Comparison of ENCODE assay signal across 8 cellular contexts in the genomic region with DNA sequence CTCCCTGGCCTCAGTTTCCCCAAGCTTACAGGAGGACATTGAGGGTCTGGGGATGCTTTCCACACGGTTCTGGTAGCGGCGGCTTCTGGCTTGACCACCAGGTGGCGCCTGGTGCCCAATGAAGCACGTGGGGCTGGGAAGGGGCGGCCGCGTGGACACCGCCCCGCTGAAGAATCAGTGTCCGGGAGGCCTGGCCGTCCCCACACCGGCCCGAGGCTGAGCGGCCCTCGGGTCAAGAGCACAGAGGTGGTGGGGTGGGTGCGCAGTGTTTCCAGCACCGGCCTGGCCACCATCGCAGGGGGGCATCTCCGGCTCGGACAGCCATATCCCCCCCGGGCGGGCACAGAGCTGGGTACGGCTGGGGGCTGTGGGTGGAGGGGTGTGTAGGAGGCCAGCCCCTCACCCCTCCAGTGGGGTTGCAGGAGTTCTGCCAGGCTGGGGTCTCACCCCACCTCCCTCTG. TPM values are rescaled to one million over a fixed set of nuclear protein-coding genes. Genes with fewer than 3 reads are reported as not detected.
DNase-seq lines count a peak whose midpoint lies in the region; ATAC-seq, FAIRE-seq and TF ChIP-seq lines count a peak whose summit lies in the region.

No MANE protein-coding gene starts in this region.

- no peaks in the 10 kb centered on the region for H4K20me1 ChIP-seq in K562 (replicated peaks; ENCODE audit: control insufficient read depth, insufficient read depth, low read length)

- no peaks in the 10 kb centered on the region for H3K9me1 ChIP-seq in K562 (ENCODE audit: control insufficient read depth, insufficient read depth, low read length)

- TF ChIP-seq CTCF in K562 (IDR thresholded peaks at IDR 0.05 in 2 of 3, conservative IDR thresholded peaks at IDR 0.05 in 1 of 3; ENCODE audit: insufficient read depth in 2 of 3, low read depth in 1 of 3, low read length in 3 of 3), result peak; percentile 81 to 84 (median 83)

- TF ChIP-seq RAD21 in K562 (CRISPR knock-in tag; conservative IDR thresholded peaks at IDR 0.05 in 1 of 2, IDR thresholded peaks at IDR 0.05 in 1 of 2), result peak; percentile 68 to 90

- no peaks in the 10 kb centered on the region for H3K9me3 ChIP-seq in K562 (replicated peaks; ENCODE audit: control insufficient read depth, insufficient read depth, low read depth, low read length)

- BruUV-seq in K562 (replicated peaks; lab: Mats Ljungman, UMichigan), result no TSS peak

- DNase-seq in COR-L47 (lab: John Stamatoyannopoulos, UW), result peak; percentile 51
- DNase-seq in KBM-7, result peak; percentile 68
- DNase-seq in UCSD-AML1 (lab: John Stamatoyannopoulos, UW; ENCODE audit: unreplicated experiment), result peak; percentile 65
- DNase-seq in K562 (ENCODE audit: extremely low read depth in 1 of 4, low spot score in 3 of 4), result peak; percentile 80 to 86 (median 82)
- peak; percentile 90 for DNase-seq in iPS-NIHi7 (ENCODE audit: extremely low spot score)
- DNase-seq in stimulated activated CD4-positive, alpha-beta T cell treated with anti-CD3 and anti-CD28 coated beads, Interleukin-1b, Interleukin-23, amount 100 ng/mL, for 1 hour (ENCODE audit: low read depth in 2 of 2), result peak; percentile 41 to 61
- no peak for DNase-seq in DMS79 (lab: John Stamatoyannopoulos, UW)

- FAIRE-seq in K562 (lab: Jason Lieb, UNC), result peak; percentile 54

- H2AFZ ChIP-seq in K562 (ENCODE audit: low read depth, low read length), result peak overlapping the region; percentile 80

- peak overlapping the region in 1 of 2 experiments; percentile 45; a peak in 1 of 4 replicates for H3K9ac ChIP-seq in K562 (ENCODE audit: insufficient read depth in 1 of 2, low read depth in 2 of 2, low read length in 2 of 2)

- no peaks in the 10 kb centered on the region for H3K79me2 ChIP-seq in K562 (ENCODE audit: control insufficient read depth, insufficient read depth, low read length)

- CTCF ChIA-PET in K562 (lab: Yijun Ruan, JAX; ENCODE audit: low intra/inter-chr PET ratio), result interaction anchor here (0.6 to 3.4 kb wide), 6 partner anchors 128 to 407 kb away, joined by 3 to 40 read pairs (median 4); no protein-coding TSS in a partner anchor

- no peaks in the 10 kb centered on the region for H3K27me3 ChIP-seq in K562 (ENCODE audit: control insufficient read depth in 2 of 2, insufficient read depth in 2 of 2, low read length in 2 of 2)

- TF ChIP-seq EP300 in K562 (IDR thresholded peaks at IDR 0.05; ENCODE audit: low read length), result no peak

- 27% methylated on average over 8 of the region's 24 CpGs for WGBS in K562 (ENCODE audit: insufficient coverage, low coverage, missing lambda C conversion rate)

- H3K36me3 ChIP-seq in K562 (ENCODE audit: control insufficient read depth, insufficient read depth, low read length), result no peaks in the 10 kb centered on the region

- in situ Hi-C loops in KBM-7 (cut with MboI; ENCODE audit: low pct_unique_long_range_greater_than_20kb, low sequenced_read_pairs) (loop anchor here (10.0 kb wide), 1 partner anchor 548 kb away; no protein-coding TSS in a partner anchor), K562 (cut with MboI) (loop anchor here (5.0 to 10.0 kb wide), 2 partner anchors 190 to 422 kb away; no protein-coding TSS in a partner anchor)

- H3K4me2 ChIP-seq in K562 (ENCODE audit: insufficient read depth, low read length), result no peak overlapping the region

- H3K27ac ChIP-seq in K562 (ENCODE audit: extremely low read depth, low read depth, low read length), result no peak overlapping the region

- no peak for TF ChIP-seq POLR2A in K562 (conservative IDR thresholded peaks at IDR 0.05)

- intact Hi-C loops in K562 (cut with micrococcal nuclease), result loop anchor here (1.0 to 5.0 kb wide), 2 partner anchors 192 to 420 kb away; no protein-coding TSS in a partner anchor

- H3K4me1 ChIP-seq in K562 (replicated peaks in 1 of 2; ENCODE audit: control insufficient read depth in 2 of 2, insufficient read depth in 2 of 2, low read length in 2 of 2), result peaks cover 0 to 56% of the 10 kb centered on the region in 2 experiments; a peak in 3 of 5 replicates

- POLR2A ChIA-PET in K562 (lab: Yijun Ruan, JAX), result no interaction called here

- no peak overlapping the region for H3K4me3 ChIP-seq in K562

- ATAC-seq in K562, result peak; percentile 90
- ATAC-seq in GM18907 (IDR thresholded peaks at IDR 0.05; ENCODE audit: unreplicated experiment), result no peak

TF ChIP-seq in K562, 482 proteins besides CTCF, POLR2A, EP300 and RAD21 (continues in another document):
- TF ChIP-seq RBM25 (IDR thresholded peaks at IDR 0.05; ENCODE audit: low read depth, low read length, severe bottlenecking), result no peak
- TF ChIP-seq ZBTB7A (IDR thresholded peaks at IDR 0.05; ENCODE audit: borderline replicate concordance, control insufficient read depth, low read depth, low read length), result 0 out of 2 replicates have a peak, but pooled peaks have one; percentile 45
- no peak for TF ChIP-seq RHOXF2B (CRISPR knock-in tag; conservative IDR thresholded peaks at IDR 0.05)
- TF ChIP-seq CBX8 (IDR thresholded peaks at IDR 0.05; ENCODE audit: borderline replicate concordance, extremely low read depth, low read depth, low read length, poor library complexity, severe bottlenecking), result no peak
- TF ChIP-seq, protein P1, sequence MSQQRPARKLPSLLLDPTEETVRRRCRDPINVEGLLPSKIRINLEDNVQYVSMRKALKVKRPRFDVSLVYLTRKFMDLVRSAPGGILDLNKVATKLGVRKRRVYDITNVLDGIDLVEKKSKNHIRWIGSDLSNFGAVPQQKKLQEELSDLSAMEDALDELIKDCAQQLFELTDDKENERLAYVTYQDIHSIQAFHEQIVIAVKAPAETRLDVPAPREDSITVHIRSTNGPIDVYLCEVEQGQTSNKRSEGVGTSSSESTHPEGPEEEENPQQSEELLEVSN (IDR thresholded peaks at IDR 0.05; ENCODE audit: borderline replicate concordance in 1 of 2, extremely low read depth in 1 of 2, insufficient read depth in 1 of 2, insufficient read length in 1 of 2, low read depth in 1 of 2, low read length in 1 of 2, poor library complexity in 1 of 2, severe bottlenecking in 1 of 2), result peak; percentile 30 to 56
- TF ChIP-seq, protein P2, sequence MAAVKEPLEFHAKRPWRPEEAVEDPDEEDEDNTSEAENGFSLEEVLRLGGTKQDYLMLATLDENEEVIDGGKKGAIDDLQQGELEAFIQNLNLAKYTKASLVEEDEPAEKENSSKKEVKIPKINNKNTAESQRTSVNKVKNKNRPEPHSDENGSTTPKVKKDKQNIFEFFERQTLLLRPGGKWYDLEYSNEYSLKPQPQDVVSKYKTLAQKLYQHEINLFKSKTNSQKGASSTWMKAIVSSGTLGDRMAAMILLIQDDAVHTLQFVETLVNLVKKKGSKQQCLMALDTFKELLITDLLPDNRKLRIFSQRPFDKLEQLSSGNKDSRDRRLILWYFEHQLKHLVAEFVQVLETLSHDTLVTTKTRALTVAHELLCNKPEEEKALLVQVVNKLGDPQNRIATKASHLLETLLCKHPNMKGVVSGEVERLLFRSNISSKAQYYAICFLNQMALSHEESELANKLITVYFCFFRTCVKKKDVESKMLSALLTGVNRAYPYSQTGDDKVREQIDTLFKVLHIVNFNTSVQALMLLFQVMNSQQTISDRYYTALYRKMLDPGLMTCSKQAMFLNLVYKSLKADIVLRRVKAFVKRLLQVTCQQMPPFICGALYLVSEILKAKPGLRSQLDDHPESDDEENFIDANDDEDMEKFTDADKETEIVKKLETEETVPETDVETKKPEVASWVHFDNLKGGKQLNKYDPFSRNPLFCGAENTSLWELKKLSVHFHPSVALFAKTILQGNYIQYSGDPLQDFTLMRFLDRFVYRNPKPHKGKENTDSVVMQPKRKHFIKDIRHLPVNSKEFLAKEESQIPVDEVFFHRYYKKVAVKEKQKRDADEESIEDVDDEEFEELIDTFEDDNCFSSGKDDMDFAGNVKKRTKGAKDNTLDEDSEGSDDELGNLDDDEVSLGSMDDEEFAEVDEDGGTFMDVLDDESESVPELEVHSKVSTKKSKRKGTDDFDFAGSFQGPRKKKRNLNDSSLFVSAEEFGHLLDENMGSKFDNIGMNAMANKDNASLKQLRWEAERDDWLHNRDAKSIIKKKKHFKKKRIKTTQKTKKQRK (IDR thresholded peaks at IDR 0.05; ENCODE audit: borderline replicate concordance, low read depth, low read length), result no peak
- TF ChIP-seq RB1 (IDR thresholded peaks at IDR 0.05; ENCODE audit: low read depth), result peak; percentile 27; the same call in 1 of the 2 replicates
- 0 out of 2 replicates have a peak, but pooled peaks have one; percentile 57 for TF ChIP-seq ZSCAN29 (IDR thresholded peaks at IDR 0.05)
- TF ChIP-seq, protein P3, sequence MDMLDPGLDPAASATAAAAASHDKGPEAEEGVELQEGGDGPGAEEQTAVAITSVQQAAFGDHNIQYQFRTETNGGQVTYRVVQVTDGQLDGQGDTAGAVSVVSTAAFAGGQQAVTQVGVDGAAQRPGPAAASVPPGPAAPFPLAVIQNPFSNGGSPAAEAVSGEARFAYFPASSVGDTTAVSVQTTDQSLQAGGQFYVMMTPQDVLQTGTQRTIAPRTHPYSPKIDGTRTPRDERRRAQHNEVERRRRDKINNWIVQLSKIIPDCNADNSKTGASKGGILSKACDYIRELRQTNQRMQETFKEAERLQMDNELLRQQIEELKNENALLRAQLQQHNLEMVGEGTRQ (CRISPR knock-in tag; IDR thresholded peaks at IDR 0.05), result peak; percentile 46; the same call in 1 of the 2 replicates
- peak; percentile 72; the same call in 1 of the 2 replicates for TF ChIP-seq EP400 (IDR thresholded peaks at IDR 0.05)

RNA-seq across cellular contexts. Expression of a gene that starts 27.8 kb away (rescaled TPM):
- total RNA-seq in K562 (2011; cell fraction: chromatin; rRNA removed; ENCODE audit: low replicate concordance), result 19.5 and 33.5 TPM in 2 replicates
- total RNA-seq in K562 (2011; cell fraction: nucleolus; rRNA removed), result 17.5 and 22.2 TPM in 2 replicates
- total RNA-seq in K562 (2011; cell fraction: nucleoplasm; rRNA removed), result 28.0 and 34.4 TPM in 2 replicates
- total RNA-seq in K562 (2014; rRNA removed) (2.8 and 5.3 TPM in 2 replicates), K562 (2014; rRNA removed; fragmentation: Illumina TruSeq; extraction: Trizol) (3.4 and 4.3 TPM in 2 replicates), K562 (2015; rRNA removed; fragmentation: Illumina TruSeq; extraction: Trizol) (2.1 and 2.6 TPM in 2 replicates), K562 (2021) (4.1 and 5.9 TPM in 2 replicates)
- polyA plus RNA-seq in K562 (2011; rRNA removed) (5.0 and 8.2 TPM in 2 replicates), K562 (2014; fragmentation: Illumina TruSeq; extraction: Trizol) (2.7 and 3.5 TPM in 2 replicates), K562 (2014; fragmentation: Nextera tagmentation; extraction: Ambion mirVana) (under 1 TPM; 0.64 to 0.87 TPM), K562 (2014; rRNA removed) (2.1 and 4.0 TPM in 2 replicates)
- polyA plus RNA-seq in K562 (2011; cell fraction: cytosol; rRNA removed), result 1.8 and 5.0 TPM in 2 replicates
- polyA plus RNA-seq in K562 (2011; cell fraction: nucleus; rRNA removed), result 4.8 and 9.5 TPM in 2 replicates
- polyA plus RNA-seq in K562 (2012), result 3.6 and 4.1 TPM in 2 replicates
- 6.4 and 11.7 TPM in 2 replicates for polyA minus RNA-seq in K562 (2011; rRNA and poly(A)+ RNA removed)
- 2.6 and 5.2 TPM in 2 replicates for polyA minus RNA-seq in K562 (2011; cell fraction: cytosol; rRNA and poly(A)+ RNA removed)
- 4.4 and 13.0 TPM in 2 replicates for polyA minus RNA-seq in K562 (2011; cell fraction: nucleus; rRNA and poly(A)+ RNA removed)
